Comparison of ENCODE assay signal across 9 cellular contexts in genomic region chr12:122029620-122030426, GRCh38. TPM values are rescaled to one million over a fixed set of nuclear protein-coding genes. Genes with fewer than 3 reads are reported as not detected.
DNase-seq lines count a peak whose midpoint lies in the region; ATAC-seq and TF ChIP-seq lines count a peak whose summit lies in the region.
"Had no signal": no experiment of that assay in that cellular context is flagged by ENCODE, and none has a peak within 500 bp of the region (broad histone marks: within the 10 kb centered on the region; RNA-seq: fewer than 3 reads in every experiment).

No MANE protein-coding gene starts in this region.

- peaks cover 10% of the 10 kb centered on the region for H3K27me3 Mint-ChIP-seq in neural progenitor cell (ENCODE audit: insufficient read depth, low read depth)

- H3K9me3 ChIP-seq in DND-41 (ENCODE audit: insufficient read depth, low read length, severe bottlenecking) (no peaks in the 10 kb centered on the region), OCI-LY1 (ENCODE audit: low read length) (no peaks in the 10 kb centered on the region), neural progenitor cell (ENCODE audit: low read depth) (no peaks in the 10 kb centered on the region)

- peaks cover 24% of the 10 kb centered on the region for H3K4me1 ChIP-seq in DND-41 (ENCODE audit: insufficient read depth, low read length)
- H3K4me1 ChIP-seq in OCI-LY1 (ENCODE audit: insufficient read depth, low read length, severe bottlenecking): peaks cover 82% of the 10 kb centered on the region
- H3K4me1 ChIP-seq in neural progenitor cell: no peaks in the 10 kb centered on the region

- H3K79me2 ChIP-seq in DND-41 (ENCODE audit: insufficient read depth, low read length) (peaks cover 100% of the 10 kb centered on the region), OCI-LY1 (ENCODE audit: insufficient read depth, low read length) (peaks cover 37% of the 10 kb centered on the region), neural progenitor cell (ENCODE audit: low read depth) (peaks cover 97% of the 10 kb centered on the region)

- H3K27me3 ChIP-seq in DND-41 (ENCODE audit: insufficient read depth, low read length, poor library complexity) (no peaks in the 10 kb centered on the region), OCI-LY1 (ENCODE audit: insufficient read depth, low read length) (no peaks in the 10 kb centered on the region), neural progenitor cell (no peaks in the 10 kb centered on the region)

- DNase-seq in DND-41 (no peak), glomerular visceral epithelial cell (ENCODE audit: extremely low spot score) (peak; percentile 53), neural progenitor cell (ENCODE audit: low spot score) (no peak), SKM-1 treated with dmso at 0.1 percent for 144 hours (lab: John Stamatoyannopoulos, UW; ENCODE audit: unreplicated experiment) (no peak), NCI-H2227 (lab: John Stamatoyannopoulos, UW; ENCODE audit: unreplicated experiment) (no peak), UCSD-AML1 (lab: John Stamatoyannopoulos, UW; ENCODE audit: unreplicated experiment) (no peak)
- no peak for DNase-seq in activated naive CD4-positive, alpha-beta T cell treated with anti-CD3 and anti-CD28 coated beads, Interleukin-2, amount 50 U/mL, for 72 hours (ENCODE audit: low spot score in 2 of 2)
- DNase-seq: NCI-H1092 treated with DMSO at 0.1 percent for 48 hours had no signal

- H3F3A ChIP-seq in OCI-LY1 (ENCODE audit: insufficient read depth, low read length) (no peaks in the 10 kb centered on the region), neural progenitor cell (ENCODE audit: low read depth) (no peaks in the 10 kb centered on the region)

- no peak for ATAC-seq in DND-41 (ENCODE audit: insufficient read depth, low read depth)
- no peak for ATAC-seq in activated naive CD4-positive, alpha-beta T cell treated with anti-CD3 and anti-CD28 coated beads, Interleukin-2, amount 50 U/mL, for 72 hours

- peaks cover 18% of the 10 kb centered on the region for H3K4me1 Mint-ChIP-seq in neural progenitor cell

- H3K36me3 ChIP-seq in DND-41 (ENCODE audit: insufficient read depth, low read length): peaks cover 49% of the 10 kb centered on the region
- H3K36me3 ChIP-seq in OCI-LY1 (ENCODE audit: insufficient read depth, low read length): peaks cover 36% of the 10 kb centered on the region
- no peaks in the 10 kb centered on the region for H3K36me3 ChIP-seq in neural progenitor cell

- H3K4me3 ChIP-seq in DND-41 (ENCODE audit: low read depth in 1 of 2, low read length in 2 of 2) (no peak overlapping the region), OCI-LY1 (ENCODE audit: low read depth, low read length, poor library complexity, severe bottlenecking) (peak overlapping the region; percentile 25), neural progenitor cell (no peak overlapping the region)

- H4K20me1 ChIP-seq in DND-41 (ENCODE audit: insufficient read depth, low read length) (peaks cover 78% of the 10 kb centered on the region), OCI-LY1 (ENCODE audit: insufficient read depth, low read length) (no peaks in the 10 kb centered on the region), neural progenitor cell (ENCODE audit: low read depth) (peaks cover 99% of the 10 kb centered on the region)

- peaks cover 6% of the 10 kb centered on the region for H3K36me3 Mint-ChIP-seq in neural progenitor cell
- H3K36me3 Mint-ChIP-seq in activated naive CD4-positive, alpha-beta T cell treated with anti-CD3 and anti-CD28 coated beads, Interleukin-2, amount 50 U/mL, for 72 hours: no peaks in the 10 kb centered on the region

- H3K27ac ChIP-seq in DND-41 (ENCODE audit: low read length) (peak overlapping the region; percentile 31; the same call in 1 of the 2 replicates), OCI-LY1 (ENCODE audit: low read depth, low read length, poor library complexity, severe bottlenecking) (peak overlapping the region; percentile 97), neural progenitor cell (no peak overlapping the region)

- H3K9ac ChIP-seq in DND-41 (ENCODE audit: low read depth, low read length) (no peak overlapping the region), OCI-LY1 (ENCODE audit: low read length) (peak overlapping the region; percentile 62), neural progenitor cell (no peak overlapping the region)

- H2AFZ ChIP-seq in DND-41 (ENCODE audit: low read depth, low read length) (no peak overlapping the region), OCI-LY1 (ENCODE audit: low read length) (no peak overlapping the region), neural progenitor cell (replicated peaks) (no peak overlapping the region)

- H3K4me2 ChIP-seq in DND-41 (ENCODE audit: insufficient read depth, low read length): no peak overlapping the region
- H3K4me2 ChIP-seq in OCI-LY1 (ENCODE audit: low read length): peak overlapping the region; percentile 59
- H3K4me2 ChIP-seq in neural progenitor cell: no peak overlapping the region

- TF ChIP-seq CTCF in DND-41 (IDR thresholded peaks at IDR 0.05; ENCODE audit: borderline replicate concordance, extremely low read depth, low read length, poor library complexity, severe bottlenecking) (no peak), OCI-LY1 (IDR thresholded peaks at IDR 0.05; ENCODE audit: low read length) (no peak), neural progenitor cell (IDR thresholded peaks at IDR 0.05) (no peak)

- no peak overlapping the region for H3K4me3 Mint-ChIP-seq in neural progenitor cell

- H3K27ac Mint-ChIP-seq in neural progenitor cell: peak overlapping the region; percentile 57
- no peak overlapping the region for H3K27ac Mint-ChIP-seq in activated naive CD4-positive, alpha-beta T cell treated with anti-CD3 and anti-CD28 coated beads, Interleukin-2, amount 50 U/mL, for 72 hours

- H3K9me3 Mint-ChIP-seq in neural progenitor cell: peaks cover 3% of the 10 kb centered on the region
- no peaks in the 10 kb centered on the region for H3K9me3 Mint-ChIP-seq in activated naive CD4-positive, alpha-beta T cell treated with anti-CD3 and anti-CD28 coated beads, Interleukin-2, amount 50 U/mL, for 72 hours

- H3K9me2 ChIP-seq in OCI-LY1 (ENCODE audit: low read depth, low read length): no peaks in the 10 kb centered on the region

RNA-seq across cellular contexts. Expression of gene BCL7A, which starts 8.1 kb away (rescaled TPM):
- total RNA-seq in neural progenitor cell (ENCODE audit: low replicate concordance): 22.1 and 41.3 TPM in 2 replicates
- total RNA-seq in activated naive CD4-positive, alpha-beta T cell treated with anti-CD3 and anti-CD28 coated beads, Interleukin-2, amount 50 U/mL, for 72 hours: 1 to 10 TPM; 3.3 to 5.8 TPM

RNA-seq across cellular contexts. Expression of gene MLXIP, which starts 48.7 kb away (rescaled TPM):
- 1.9 and 4.3 TPM in 2 replicates for total RNA-seq in neural progenitor cell (ENCODE audit: low replicate concordance)
- 10 to 100 TPM; 34.9 to 36.0 TPM for total RNA-seq in activated naive CD4-positive, alpha-beta T cell treated with anti-CD3 and anti-CD28 coated beads, Interleukin-2, amount 50 U/mL, for 72 hours
